27 cellular contexts compared by ENCODE assay signal in the genomic region with DNA sequence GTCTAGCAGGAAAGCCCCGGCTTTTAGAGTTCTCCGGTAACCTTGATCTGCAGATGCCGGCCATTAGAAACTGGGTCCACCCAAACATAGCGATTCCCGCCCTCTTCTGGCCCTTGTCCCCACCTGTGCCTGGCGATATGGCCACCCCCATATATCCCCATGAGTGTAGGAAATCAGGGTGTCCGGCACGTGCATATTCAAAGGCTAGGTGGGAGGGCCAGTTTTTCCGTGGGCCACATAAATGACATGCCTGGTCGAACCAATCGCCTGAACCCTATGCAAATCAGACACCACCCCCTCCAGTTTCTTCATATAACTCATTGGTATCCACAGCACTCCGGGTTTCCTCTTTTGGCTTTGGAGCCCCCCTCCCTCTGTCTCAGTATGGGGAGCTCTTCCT. TPM values are rescaled to one million over a fixed set of nuclear protein-coding genes. Genes with fewer than 3 reads are reported as not detected.
DNase-seq lines count a peak whose midpoint lies in the region; ATAC-seq and TF ChIP-seq lines count a peak whose summit lies in the region.
"Had no signal": no experiment of that assay in that cellular context is flagged by ENCODE, and none has a peak within 500 bp of the region (broad histone marks: within the 10 kb centered on the region; RNA-seq: fewer than 3 reads in every experiment).

No MANE protein-coding gene starts in this region.

- no peak overlapping the region for H3K4me3 ChIP-seq in BLaER1 treated with 17β-estradiol and CSF1 and Interleukin-3, amounts not matched to agents 10 nM and 100 nM
- H3K4me3 ChIP-seq in OCI-LY1 (ENCODE audit: low read depth, low read length, poor library complexity, severe bottlenecking) = no peak overlapping the region
- no peak overlapping the region for H3K4me3 ChIP-seq in esophagus muscularis mucosa
- no peak overlapping the region for H3K4me3 ChIP-seq in psoas muscle
- H3K4me3 ChIP-seq: cardiac muscle cell, dorsolateral prefrontal cortex, hepatocyte, MG63 had no signal

- peak overlapping the region in 4 of 11 experiments; percentile 27 to 47 (median 42); a peak in 5 of 22 replicates for H3K27ac ChIP-seq in BLaER1 treated with 17β-estradiol and CSF1 and Interleukin-3, amounts not matched to agents 10 nM and 100 nM
- H3K27ac ChIP-seq in OCI-LY1 (ENCODE audit: low read depth, low read length, poor library complexity, severe bottlenecking) (no peak overlapping the region), esophagus muscularis mucosa (replicated peaks in 1 of 4) (peak overlapping the region in 3 of 4 donors; percentile 49 to 70 (median 68)), psoas muscle (peak overlapping the region; percentile 30)
- H3K27ac ChIP-seq: cardiac muscle cell, hepatocyte, neutrophil had no signal

- H2AFZ ChIP-seq in OCI-LY1 (ENCODE audit: low read length) = no peak overlapping the region
- H2AFZ ChIP-seq: hepatocyte had no signal

- intact Hi-C loops in esophagus muscularis mucosa (cut with DNase I) = no loop called here
- intact Hi-C loops in psoas muscle (cut with DNase I) = no loop called here

- H3K27me3 ChIP-seq in BLaER1 treated with 17β-estradiol and CSF1 and Interleukin-3, amounts not matched to agents 10 nM and 100 nM = no peaks in the 10 kb centered on the region
- H3K27me3 ChIP-seq in OCI-LY1 (ENCODE audit: insufficient read depth, low read length) (peaks cover 10% of the 10 kb centered on the region), esophagus muscularis mucosa (peaks cover 0 to 67% (median 0%) of the 10 kb centered on the region in 4 donors), psoas muscle (ENCODE audit: insufficient read depth in 3 of 3, low read length in 2 of 3) (peaks cover 0 to 17% (median 3%) of the 10 kb centered on the region in 3 donors)
- H3K27me3 ChIP-seq: cardiac muscle cell, hepatocyte had no signal

- peak overlapping the region in 7 of 11 experiments; percentile 5 to 43 (median 23); a peak in 9 of 22 replicates for H3K4me2 ChIP-seq in BLaER1 treated with 17β-estradiol and CSF1 and Interleukin-3, amounts not matched to agents 10 nM and 100 nM
- peak overlapping the region; percentile 32; the same call in 1 of the 2 replicates for H3K4me2 ChIP-seq in OCI-LY1 (ENCODE audit: low read length)
- H3K4me2 ChIP-seq: hepatocyte had no signal

- no peaks in the 10 kb centered on the region for H3K79me2 ChIP-seq in OCI-LY1 (ENCODE audit: insufficient read depth, low read length)
- H3K79me2 ChIP-seq: hepatocyte had no signal

- DNase-seq in esophagus muscularis mucosa (ENCODE audit: extremely low spot score) (no peak), psoas muscle (no peak), GM19238 (ENCODE audit: insufficient read length, low spot score) (no peak)
- DNase-seq: activated naive CD4-positive, alpha-beta T cell treated with anti-CD3 and anti-CD28 coated beads for 36 hours; activated T-cell treated with anti-CD3 and anti-CD28 coated beads, Interleukin-2, amount 50 U/mL, for 72 hours; amygdala; C1 segment of cervical spinal cord; dorsolateral prefrontal cortex; HCEC 1CT; mammary epithelial cell; MG63; NCI-H526 treated with DMSO at 0.1 percent for 48 hours; SHP77; stimulated activated CD4-positive, alpha-beta T cell treated with anti-CD3 and anti-CD28 coated beads, Interleukin-4, amount 100 ng/mL, for 1 hour; stimulated activated naive CD4-positive, alpha-beta T cell treated with Interleukin-2 at 50 U/mL for 16 hours; SW 1271 had no signal

- no peak for TF ChIP-seq POLR2A in esophagus muscularis mucosa (IDR thresholded peaks at IDR 0.05; ENCODE audit: low read depth)

- H3K4me1 ChIP-seq in BLaER1 treated with 17β-estradiol and CSF1 and Interleukin-3, amounts not matched to agents 10 nM and 100 nM = peaks cover 0 to 29% (median 19%) of the 10 kb centered on the region in 10 experiments; a peak in 13 of 20 replicates
- H3K4me1 ChIP-seq in OCI-LY1 (ENCODE audit: insufficient read depth, low read length, severe bottlenecking) = no peaks in the 10 kb centered on the region
- peaks cover 2 to 10% (median 6%) of the 10 kb centered on the region in 4 donors for H3K4me1 ChIP-seq in esophagus muscularis mucosa
- peaks cover 7% of the 10 kb centered on the region for H3K4me1 ChIP-seq in psoas muscle

- no peaks in the 10 kb centered on the region for H3F3A ChIP-seq in OCI-LY1 (ENCODE audit: insufficient read depth, low read length)

- no peaks in the 10 kb centered on the region for H3K36me3 ChIP-seq in BLaER1 treated with 17β-estradiol and CSF1 and Interleukin-3, amounts not matched to agents 10 nM and 100 nM
- no peaks in the 10 kb centered on the region for H3K36me3 ChIP-seq in OCI-LY1 (ENCODE audit: insufficient read depth, low read length)
- peaks cover 0 to 5% (median 0%) of the 10 kb centered on the region in 4 donors for H3K36me3 ChIP-seq in esophagus muscularis mucosa
- no peaks in the 10 kb centered on the region for H3K36me3 ChIP-seq in psoas muscle (ENCODE audit: insufficient read depth in 1 of 2, low read depth in 1 of 2)
- H3K36me3 ChIP-seq: cardiac muscle cell, MG63, neutrophil had no signal

- H3K9me2 ChIP-seq in OCI-LY1 (ENCODE audit: low read depth, low read length) = no peaks in the 10 kb centered on the region

- ATAC-seq in psoas muscle (no peak), HG03378 (IDR thresholded peaks at IDR 0.05; ENCODE audit: unreplicated experiment) (no peak), GM19395 (IDR thresholded peaks at IDR 0.05; ENCODE audit: unreplicated experiment) (no peak), GM18873 (IDR thresholded peaks at IDR 0.05; ENCODE audit: low FRiP score, unreplicated experiment) (no peak)
- ATAC-seq: activated T-cell treated with anti-CD3 and anti-CD28 coated beads, Interleukin-2, amount 50 U/mL, for 72 hours had no signal

- H3K9me3 ChIP-seq in BLaER1 treated with 17β-estradiol and CSF1 and Interleukin-3, amounts not matched to agents 10 nM and 100 nM (replicated peaks in 1 of 11) = peaks cover 0 to 10% (median 0%) of the 10 kb centered on the region in 11 experiments; a peak in 6 of 22 replicates
- H3K9me3 ChIP-seq in OCI-LY1 (ENCODE audit: low read length) = no peaks in the 10 kb centered on the region
- peaks cover 0 to 6% (median 0%) of the 10 kb centered on the region in 4 donors for H3K9me3 ChIP-seq in esophagus muscularis mucosa
- H3K9me3 ChIP-seq in psoas muscle = no peaks in the 10 kb centered on the region
- H3K9me3 ChIP-seq: neutrophil had no signal

- H3K9ac ChIP-seq in BLaER1 treated with 17β-estradiol and CSF1 and Interleukin-3, amounts not matched to agents 10 nM and 100 nM = peak overlapping the region in 1 of 11 experiments; percentile 20; a peak in 2 of 22 replicates
- H3K9ac ChIP-seq in OCI-LY1 (ENCODE audit: low read length) = no peak overlapping the region

- TF ChIP-seq CTCF in OCI-LY1 (IDR thresholded peaks at IDR 0.05; ENCODE audit: low read length) (no peak), esophagus muscularis mucosa (IDR thresholded peaks at IDR 0.05) (no peak), psoas muscle (IDR thresholded peaks at IDR 0.05) (no peak)

- no peaks in the 10 kb centered on the region for H4K20me1 ChIP-seq in BLaER1 treated with 17β-estradiol and CSF1 and Interleukin-3, amounts not matched to agents 10 nM and 100 nM
- no peaks in the 10 kb centered on the region for H4K20me1 ChIP-seq in OCI-LY1 (ENCODE audit: insufficient read depth, low read length)

- no peak for TF ChIP-seq EP300 in esophagus muscularis mucosa (IDR thresholded peaks at IDR 0.05)

- 76% methylated on average over 12 of the region's 12 CpGs for WGBS in esophagus muscularis mucosa
- WGBS in psoas muscle, 3 donors = 64 to 74% (median 64%) methylated on average over 12 of the region's 12 CpGs

RNA-seq across cellular contexts. Expression of gene ERICH4, which starts 37.4 kb away (rescaled TPM):
- total RNA-seq in esophagus muscularis mucosa (not detected), psoas muscle (not detected)
- under 1 TPM in 2 of 3 donors, not detected in 1; 0.09 to 0.10 TPM for polyA plus RNA-seq in psoas muscle
- total RNA-seq: activated CD4-positive, alpha-beta T cell treated with anti-CD3 and anti-CD28 coated beads for 36 hours; activated CD8-positive, alpha-beta memory T cell treated with anti-CD3 and anti-CD28 coated beads for 36 hours; activated naive CD4-positive, alpha-beta T cell treated with anti-CD3 and anti-CD28 coated beads for 36 hours; activated T-cell treated with anti-CD3 and anti-CD28 coated beads, Interleukin-2, amount 50 U/mL, for 72 hours; cardiac muscle cell; dorsolateral prefrontal cortex; fibroblast of villous mesenchyme; mammary epithelial cell had no signal
- polyA plus RNA-seq: cardiac muscle cell, mammary epithelial cell had no signal

RNA-seq across cellular contexts. Expression of gene DMAC2, which starts 40.6 kb away (rescaled TPM):
- 10 to 100 TPM; 41.9 to 70.6 (median 61.2) TPM for total RNA-seq in esophagus muscularis mucosa
- 10 to 100 TPM; 37.6 to 71.4 (median 59.5) TPM for total RNA-seq in psoas muscle
- polyA plus RNA-seq in psoas muscle = 100 to 1,000 TPM in 1 of 3 donors, 10 to 100 TPM in 2; 68.5 to 113 (median 88.8) TPM

RNA-seq across cellular contexts. Expression of gene B3GNT8, which starts 53.2 kb away (rescaled TPM):
- 10 to 100 TPM in 1 of 4 donors, 1 to 10 TPM in 3; 1.2 to 12.0 (median 5.0) TPM for total RNA-seq in esophagus muscularis mucosa
- 1 to 10 TPM in 2 of 4 donors, under 1 TPM in 2; 0.55 to 1.9 (median 1.3) TPM for total RNA-seq in psoas muscle
- polyA plus RNA-seq in psoas muscle = under 1 TPM; 0.59 to 0.96 (median 0.73) TPM
